ENCODE assay signal across 8 cellular contexts in genomic region chr11:17730608-17731462, GRCh38. TPM values are rescaled to one million over a fixed set of nuclear protein-coding genes. Genes with fewer than 3 reads are reported as not detected.
DNase-seq lines count a peak whose midpoint lies in the region; ATAC-seq and TF ChIP-seq lines count a peak whose summit lies in the region.

No MANE protein-coding gene starts in this region.

- peak overlapping the region; percentile 17 for H2AFZ ChIP-seq in parathyroid adenoma

- H3K9ac ChIP-seq in parathyroid adenoma: no peak overlapping the region

- DNase-seq in GM03348 (ENCODE audit: low spot score) (peak; percentile 93), MV-4-11 (lab: John Stamatoyannopoulos, UW) (peak; percentile 37), SHP77 (lab: John Stamatoyannopoulos, UW) (peak; percentile 81 to 82), uterus (peak; percentile 48 to 70)
- peak; percentile 78 for DNase-seq in activated effector memory CD4-positive, alpha-beta T cell treated with anti-CD3 and anti-CD28 coated beads, Interleukin-2, amount 50 U/mL, for 16 hours

- H3K27me3 ChIP-seq in gastroesophageal sphincter (peaks cover 53% of the 10 kb centered on the region), parathyroid adenoma (ENCODE audit: control insufficient read depth, insufficient read depth, low read length) (no peaks in the 10 kb centered on the region), uterus (peaks cover 0 to 9% of the 10 kb centered on the region in 2 donors)

- H3K36me3 ChIP-seq in HEK293 (ENCODE audit: control insufficient read depth in 2 of 2, insufficient read depth in 1 of 2, low read length in 2 of 2) (no peaks in the 10 kb centered on the region), gastroesophageal sphincter (no peaks in the 10 kb centered on the region), parathyroid adenoma (ENCODE audit: control insufficient read depth, insufficient read depth, low read length) (no peaks in the 10 kb centered on the region), uterus (no peaks in the 10 kb centered on the region)

- no peaks in the 10 kb centered on the region for H3K79me2 ChIP-seq in parathyroid adenoma

- peak; percentile 60 for ATAC-seq in gastroesophageal sphincter

- peak; percentile 78 for TF ChIP-seq CTCF in HEK293 (tag by site-specific recombination; IDR thresholded peaks at IDR 0.05)
- peak in 3 of 4 experiments; percentile 79 to 90 (median 81) for TF ChIP-seq CTCF in gastroesophageal sphincter (IDR thresholded peaks at IDR 0.05)
- peak; percentile 81 for TF ChIP-seq CTCF in parathyroid adenoma (IDR thresholded peaks at IDR 0.05)
- TF ChIP-seq CTCF in uterus (IDR thresholded peaks at IDR 0.05): peak; percentile 68 to 79 (median 74)

- no peak overlapping the region for H3K4me2 ChIP-seq in parathyroid adenoma (ENCODE audit: low read length)

- TF ChIP-seq POLR2A in gastroesophageal sphincter (IDR thresholded peaks at IDR 0.05) (no peak), uterus (IDR thresholded peaks at IDR 0.05) (no peak)

- intact Hi-C loops in uterus (cut with DNase I; ENCODE audit: low total_unique reads): loop anchor here (5.0 kb wide), 1 partner anchor 246 kb away; no protein-coding TSS in a partner anchor

- H3K9me3 ChIP-seq in HEK293 (ENCODE audit: control insufficient read depth, insufficient read depth, low read depth, low read length) (no peaks in the 10 kb centered on the region), gastroesophageal sphincter (no peaks in the 10 kb centered on the region), parathyroid adenoma (ENCODE audit: control insufficient read depth, low read length) (no peaks in the 10 kb centered on the region), uterus (no peaks in the 10 kb centered on the region)

- H3K27ac ChIP-seq in HEK293 (ENCODE audit: extremely low read depth, low read depth, low read length) (no peak overlapping the region), gastroesophageal sphincter (no peak overlapping the region), parathyroid adenoma (no peak overlapping the region), uterus (no peak overlapping the region)

- no peak overlapping the region for H3K4me3 ChIP-seq in HEK293 (ENCODE audit: low read depth, low read length)
- H3K4me3 ChIP-seq in gastroesophageal sphincter: no peak overlapping the region
- H3K4me3 ChIP-seq in parathyroid adenoma (ENCODE audit: low read depth, low read length): no peak overlapping the region
- H3K4me3 ChIP-seq in uterus: no peak overlapping the region

- no peak for TF ChIP-seq EP300 in gastroesophageal sphincter (IDR thresholded peaks at IDR 0.05)

- WGBS in gastroesophageal sphincter (ENCODE audit: low coverage in 1 of 2), 2 donors: 6 to 18% methylated on average over 4 to 5 of the region's 9 CpGs

- CTCF ChIA-PET in HEK293 (lab: Yijun Ruan, JAX): interaction anchor here (0.5 to 7.8 kb wide), 115 partner anchors 9 to 1052 kb away, joined by 3 to 357 read pairs (median 4); partner anchors contain the start of genes MYOD1, OTOG, SAAL1 and SERGEF

- no peaks in the 10 kb centered on the region for H3K4me1 ChIP-seq in HEK293 (ENCODE audit: control insufficient read depth, insufficient read depth, low read length)
- H3K4me1 ChIP-seq in gastroesophageal sphincter: peaks cover 0 to 27% (median 13%) of the 10 kb centered on the region in 3 donors
- no peaks in the 10 kb centered on the region for H3K4me1 ChIP-seq in parathyroid adenoma
- H3K4me1 ChIP-seq in uterus: peaks cover 0 to 6% of the 10 kb centered on the region in 2 donors

- POLR2A ChIA-PET in HEK293 (lab: Yijun Ruan, JAX): interaction anchor here (0.6 to 1.4 kb wide), 5 partner anchors 19 to 247 kb away, joined by 3 to 6 read pairs (median 4); no protein-coding TSS in a partner anchor

TF ChIP-seq in HEK293, 187 proteins besides CTCF, POLR2A, EP300 and RAD21 (continues in another document):
- no peak for TF ChIP-seq KLF8 (tag by site-specific recombination; IDR thresholded peaks at IDR 0.05)
- TF ChIP-seq, protein P1, sequence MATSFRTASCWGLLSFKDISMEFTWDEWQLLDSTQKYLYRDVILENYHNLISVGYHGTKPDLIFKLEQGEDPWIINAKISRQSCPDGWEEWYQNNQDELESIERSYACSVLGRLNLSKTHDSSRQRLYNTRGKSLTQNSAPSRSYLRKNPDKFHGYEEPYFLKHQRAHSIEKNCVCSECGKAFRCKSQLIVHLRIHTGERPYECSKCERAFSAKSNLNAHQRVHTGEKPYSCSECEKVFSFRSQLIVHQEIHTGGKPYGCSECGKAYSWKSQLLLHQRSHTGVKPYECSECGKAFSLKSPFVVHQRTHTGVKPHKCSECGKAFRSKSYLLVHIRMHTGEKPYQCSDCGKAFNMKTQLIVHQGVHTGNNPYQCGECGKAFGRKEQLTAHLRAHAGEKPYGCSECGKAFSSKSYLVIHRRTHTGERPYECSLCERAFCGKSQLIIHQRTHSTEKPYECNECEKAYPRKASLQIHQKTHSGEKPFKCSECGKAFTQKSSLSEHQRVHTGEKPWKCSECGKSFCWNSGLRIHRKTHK (tag by site-specific recombination; IDR thresholded peaks at IDR 0.05): no peak
- TF ChIP-seq ZNF114 (tag by site-specific recombination; IDR thresholded peaks at IDR 0.05): no peak
- 0 out of 2 replicates have a peak, but pooled peaks have one; percentile 13 for TF ChIP-seq PRDM10 (tag by site-specific recombination; IDR thresholded peaks at IDR 0.05)
- no peak for TF ChIP-seq ZNF580 (tag by site-specific recombination; IDR thresholded peaks at IDR 0.05)
- no peak for TF ChIP-seq ZNF211 (tag by site-specific recombination; IDR thresholded peaks at IDR 0.05; ENCODE audit: low read depth)
- TF ChIP-seq, protein P2, sequence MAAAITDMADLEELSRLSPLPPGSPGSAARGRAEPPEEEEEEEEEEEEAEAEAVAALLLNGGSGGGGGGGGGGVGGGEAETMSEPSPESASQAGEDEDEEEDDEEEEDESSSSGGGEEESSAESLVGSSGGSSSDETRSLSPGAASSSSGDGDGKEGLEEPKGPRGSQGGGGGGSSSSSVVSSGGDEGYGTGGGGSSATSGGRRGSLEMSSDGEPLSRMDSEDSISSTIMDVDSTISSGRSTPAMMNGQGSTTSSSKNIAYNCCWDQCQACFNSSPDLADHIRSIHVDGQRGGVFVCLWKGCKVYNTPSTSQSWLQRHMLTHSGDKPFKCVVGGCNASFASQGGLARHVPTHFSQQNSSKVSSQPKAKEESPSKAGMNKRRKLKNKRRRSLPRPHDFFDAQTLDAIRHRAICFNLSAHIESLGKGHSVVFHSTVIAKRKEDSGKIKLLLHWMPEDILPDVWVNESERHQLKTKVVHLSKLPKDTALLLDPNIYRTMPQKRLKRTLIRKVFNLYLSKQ (tag by site-specific recombination; IDR thresholded peaks at IDR 0.05; ENCODE audit: borderline replicate concordance): no peak
- TF ChIP-seq ZNF157 (tag by site-specific recombination; IDR thresholded peaks at IDR 0.05): no peak
- TF ChIP-seq ZNF10 (tag by site-specific recombination; IDR thresholded peaks at IDR 0.05): no peak
- TF ChIP-seq GLIS1 (tag by site-specific recombination; IDR thresholded peaks at IDR 0.05): peak; percentile 67
- no peak for TF ChIP-seq ZNF664 (tag by site-specific recombination; IDR thresholded peaks at IDR 0.05)
- TF ChIP-seq OVOL3 (tag by site-specific recombination; IDR thresholded peaks at IDR 0.05): no peak
- no peak for TF ChIP-seq ZNF324 (tag by site-specific recombination; IDR thresholded peaks at IDR 0.05)
- 0 out of 2 replicates have a peak, but pooled peaks have one; percentile 49 for TF ChIP-seq ZBTB17 (tag by site-specific recombination; IDR thresholded peaks at IDR 0.05)
- TF ChIP-seq ZNF366 (tag by site-specific recombination; conservative IDR thresholded peaks at IDR 0.05): no peak
- no peak for TF ChIP-seq ZNF510 (tag by site-specific recombination; IDR thresholded peaks at IDR 0.05; ENCODE audit: insufficient replicate concordance)
- TF ChIP-seq ZBTB8A (tag by site-specific recombination; IDR thresholded peaks at IDR 0.05): 0 out of 2 replicates have a peak, but pooled peaks have one; percentile 16
- no peak for TF ChIP-seq ZNF791 (tag by site-specific recombination; IDR thresholded peaks at IDR 0.05)
- TF ChIP-seq ZNF654 (tag by site-specific recombination; IDR thresholded peaks at IDR 0.05; ENCODE audit: low read depth): peak; percentile 88
- TF ChIP-seq ZNF660 (tag by site-specific recombination; IDR thresholded peaks at IDR 0.05): peak; percentile 32; the same call in 1 of the 2 replicates
- no peak for TF ChIP-seq ZNF221 (tag by site-specific recombination; IDR thresholded peaks at IDR 0.05; ENCODE audit: borderline replicate concordance)

RNA-seq across cellular contexts. Expression of gene KCNC1, which starts 3.7 kb away (rescaled TPM):
- total RNA-seq in gastroesophageal sphincter (under 1 TPM in 2 of 4 donors, not detected in 2; 0.27 to 0.77 TPM), uterus (under 1 TPM in 1 of 4 donors, not detected in 3; 0.41 TPM)

RNA-seq across cellular contexts. Expression of gene MYOD1, which starts 11.5 kb away (rescaled TPM):
- not detected for total RNA-seq in gastroesophageal sphincter
- total RNA-seq in uterus: not detected

Comparison
In these comparisons a context has a peak if more than half of its experiments do, and no peak if none do; other contexts are left out.
1. DNase-seq: peak in every context shown above with its lines; median percentile 93 in GM03348; 82 in SHP77; 78 in activated effector memory CD4-positive, alpha-beta T cell treated with anti-CD3 and anti-CD28 coated beads, Interleukin-2, amount 50 U/mL, for 16 hours; 59 in uterus; 37 in MV-4-11.